In genomic region chr9:18036364-18036896, GRCh38 we compare ENCODE assay signal across 17 cellular contexts.
DNase-seq lines count a peak whose midpoint lies in the region; ATAC-seq, FAIRE-seq and TF ChIP-seq lines count a peak whose summit lies in the region.
"Had no signal": no experiment of that assay in that cellular context is flagged by ENCODE, and none has a peak within 500 bp of the region (broad histone marks: within the 10 kb centered on the region; RNA-seq: fewer than 3 reads in every experiment).

No MANE protein-coding gene starts in this region.

- no peak overlapping the region for H2BK20ac ChIP-seq in H1 (ENCODE audit: low read length)

- DNase-seq in D721Med (ENCODE audit: insufficient read length, low spot score) (no peak), NCI-H82 treated with DMSO at 0.1 percent for 48 hours (lab: John Stamatoyannopoulos, UW; ENCODE audit: unreplicated experiment) (peak; percentile 65), H1 (ENCODE audit: low read depth in 1 of 2, low spot score in 2 of 2) (no peak), mesendoderm (peak; percentile 74), NOMO-1 treated with DMSO at 0.1 percent for 48 hours (lab: John Stamatoyannopoulos, UW; ENCODE audit: unreplicated experiment) (no peak)
- DNase-seq: AML-193; Caco-2; CD8-positive, alpha-beta memory T cell; DMS53; GF-D8; HFFc6 had no signal

- H3K18ac ChIP-seq in H1 (ENCODE audit: extremely low read depth, low read length) (no peak overlapping the region), mesendoderm (ENCODE audit: low read length) (no peak overlapping the region)

- H3K9ac ChIP-seq in H1 (replicated peaks in 1 of 4; ENCODE audit: extremely low read depth in 1 of 4, low read depth in 3 of 4, low read length in 3 of 4) (no peak overlapping the region), mesendoderm (ENCODE audit: low read length) (no peak overlapping the region)
- H3K9ac ChIP-seq: BLaER1 had no signal

- H2AFZ ChIP-seq in H1 (ENCODE audit: low read length): 0 out of 2 replicates have a peak overlapping the region, but pooled peaks have one; percentile 6

- 0 out of 8 replicates have a peak overlapping the region, but pooled peaks of 1 of the 4 experiments have one; percentile 11 for H3K4me3 ChIP-seq in H1 (ENCODE audit: extremely low read depth in 1 of 4, insufficient read depth in 2 of 4, low read depth in 3 of 4, low read length in 4 of 4)
- H3K4me3 ChIP-seq in mesendoderm (ENCODE audit: low read length): no peak overlapping the region
- H3K4me3 ChIP-seq: BLaER1, HAP-1 had no signal

- H4K8ac ChIP-seq in H1 (ENCODE audit: extremely low read depth, insufficient read depth, low read length) (no peak overlapping the region), mesendoderm (ENCODE audit: low read depth, low read length) (no peak overlapping the region)

- no peak overlapping the region for H4K91ac ChIP-seq in H1 (replicated peaks; ENCODE audit: insufficient read length, low read length)

- H3K14ac ChIP-seq in H1 (ENCODE audit: insufficient read length): no peak overlapping the region

- no peaks in the 10 kb centered on the region for H4K20me1 ChIP-seq in H1 (replicated peaks in 1 of 2; ENCODE audit: control insufficient read depth in 1 of 2, insufficient read depth in 2 of 2, low read length in 2 of 2)
- H4K20me1 ChIP-seq: BLaER1 had no signal

- H3K79me1 ChIP-seq in H1 (ENCODE audit: low read depth, low read length) (no peaks in the 10 kb centered on the region), mesendoderm (ENCODE audit: low read length) (no peaks in the 10 kb centered on the region)

- 72% methylated on average over 2 of the region's 2 CpGs; no CpG with 5 or more reads in 1 of the 2 experiments for WGBS in H1 (ENCODE audit: extremely low coverage in 1 of 2, insufficient coverage in 1 of 2, insufficient read length in 1 of 2, insufficient replicate concordance in 2 of 2, low coverage in 1 of 2, low lambda C conversion rate in 2 of 2, missing lambda C conversion rate in 1 of 2), 2 experiments
- whole genome bisulfite sequencing in mesendoderm (ENCODE audit: extremely low coverage, insufficient coverage, low lambda C conversion rate): no CpG with 5 or more reads among the region's 2 CpGs

- H3K4me2 ChIP-seq in H1 (ENCODE audit: insufficient read depth in 1 of 2, low read depth in 2 of 2, low read length in 2 of 2) (peak overlapping the region in 1 of 2 experiments; percentile 49; a peak in 1 of 4 replicates), mesendoderm (ENCODE audit: low read length) (no peak overlapping the region)
- H3K4me2 ChIP-seq: BLaER1 had no signal

- CTCF ChIA-PET in H1 (lab: Charles Lee; ENCODE audit: partially characterized antibody): interaction anchor here (2.5 kb wide), 1 partner anchor 19 kb away, joined by 7 read pairs; no protein-coding TSS in a partner anchor

- TF ChIP-seq CTCF in D721Med (IDR thresholded peaks at IDR 0.05; ENCODE audit: insufficient read depth, missing control alignments): no peak
- TF ChIP-seq CTCF in H1 (IDR thresholded peaks at IDR 0.05; ENCODE audit: control extremely low read depth in 1 of 3, insufficient read depth in 1 of 3, low read depth in 1 of 3, low read length in 3 of 3): no peak

- no peak overlapping the region for H3K23ac ChIP-seq in H1 (ENCODE audit: insufficient read length)
- no peak overlapping the region for H3K23ac ChIP-seq in mesendoderm (ENCODE audit: low read length)

- H2BK120ac ChIP-seq in H1 (replicated peaks; ENCODE audit: low read depth, low read length) (no peak overlapping the region), mesendoderm (ENCODE audit: low read depth, low read length) (no peak overlapping the region)

- H3K56ac ChIP-seq in H1 (replicated peaks; ENCODE audit: insufficient read length, low read depth, low read length): no peak overlapping the region
- no peak overlapping the region for H3K56ac ChIP-seq in mesendoderm (ENCODE audit: low read length)

- TF ChIP-seq RAD21 in H1 (IDR thresholded peaks at IDR 0.05 in 1 of 2, conservative IDR thresholded peaks at IDR 0.05 in 1 of 2; ENCODE audit: low read depth in 2 of 2, low read length in 2 of 2): no peak

- H2BK12ac ChIP-seq in H1 (ENCODE audit: low read depth, low read length): no peak overlapping the region

- ATAC-seq in HG03521 (IDR thresholded peaks at IDR 0.05; ENCODE audit: unreplicated experiment) (no peak), SK-N-SH treated with all-trans-retinoic acid at 6 μM for 48 hours (no peak), GM19397 (IDR thresholded peaks at IDR 0.05; ENCODE audit: unreplicated experiment) (no peak)

- H2BK15ac ChIP-seq in H1 (ENCODE audit: low read length): no peak overlapping the region
- H2BK15ac ChIP-seq in mesendoderm (replicated peaks; ENCODE audit: low read depth): no peak overlapping the region

- FAIRE-seq in D721Med (lab: Jason Lieb, UNC) (peak; percentile 93), H1 (lab: Jason Lieb, UNC) (no peak)

- POLR2A ChIA-PET in H1 (lab: Charles Lee; ENCODE audit: partially characterized antibody): no interaction called here

- H4K5ac ChIP-seq in H1 (ENCODE audit: insufficient read length, low read depth, low read length): no peak overlapping the region
- H4K5ac ChIP-seq in mesendoderm (ENCODE audit: low read length): no peak overlapping the region

- no peaks in the 10 kb centered on the region for H3K27me3 ChIP-seq in H1 (replicated peaks in 1 of 4; ENCODE audit: control insufficient read depth in 3 of 4, extremely low read depth in 1 of 4, insufficient read depth in 3 of 4, low read length in 3 of 4)
- H3K27me3 ChIP-seq in mesendoderm (ENCODE audit: insufficient read depth, low read length, poor library complexity): no peaks in the 10 kb centered on the region
- H3K27me3 ChIP-seq: BLaER1 had no signal

- TF ChIP-seq POLR2A in H1 (IDR thresholded peaks at IDR 0.05; ENCODE audit: control extremely low read depth in 1 of 2, low read depth in 2 of 2, low read length in 2 of 2): no peak

- H3K79me2 ChIP-seq in H1 (ENCODE audit: control insufficient read depth in 1 of 2, insufficient read depth in 2 of 2, low read length in 2 of 2): no peaks in the 10 kb centered on the region
- H3K79me2 ChIP-seq in mesendoderm (ENCODE audit: control insufficient read depth, insufficient read depth, low read length): no peaks in the 10 kb centered on the region

- no peak overlapping the region for H2BK5ac ChIP-seq in H1 (ENCODE audit: low read depth, low read length)
- H2BK5ac ChIP-seq in mesendoderm (ENCODE audit: low read length): no peak overlapping the region

- TF ChIP-seq EP300 in H1 (IDR thresholded peaks at IDR 0.05; ENCODE audit: borderline replicate concordance in 1 of 2, low read depth in 2 of 2, low read length in 2 of 2): no peak

- H3K27ac ChIP-seq in H1 (ENCODE audit: low read depth, low read length) (no peak overlapping the region), mesendoderm (ENCODE audit: low read depth, low read length) (no peak overlapping the region)
- H3K27ac ChIP-seq: 22Rv1, BLaER1 had no signal

- H2AK5ac ChIP-seq in H1 (ENCODE audit: low read depth, low read length) (no peak overlapping the region), mesendoderm (ENCODE audit: low read length) (no peak overlapping the region)

- no peaks in the 10 kb centered on the region for H3K36me3 ChIP-seq in H1 (ENCODE audit: control insufficient read depth in 2 of 4, insufficient read depth in 4 of 4, low read length in 3 of 4)
- H3K36me3 ChIP-seq in mesendoderm (ENCODE audit: control insufficient read depth, insufficient read depth, low read length): no peaks in the 10 kb centered on the region
- H3K36me3 ChIP-seq: BLaER1, HAP-1 had no signal

- H3K4ac ChIP-seq in H1 (replicated peaks; ENCODE audit: insufficient read length, low read depth, low read length) (no peak overlapping the region), mesendoderm (ENCODE audit: low read depth, low read length) (no peak overlapping the region)

- no peaks in the 10 kb centered on the region for H3K9me3 ChIP-seq in H1 (ENCODE audit: insufficient read depth in 2 of 2, low read depth in 1 of 2, low read length in 1 of 2)
- H3K9me3 ChIP-seq: BLaER1, Caco-2, HAP-1 had no signal

- no peaks in the 10 kb centered on the region for H3K23me2 ChIP-seq in H1 (ENCODE audit: low read depth, low read length)

- H3K4me1 ChIP-seq in H1 (replicated peaks in 1 of 4; ENCODE audit: control insufficient read depth in 3 of 4, insufficient read depth in 4 of 4, low read length in 3 of 4) (peaks cover 0 to 8% (median 3%) of the 10 kb centered on the region in 4 experiments; a peak in 3 of 7 replicates), mesendoderm (ENCODE audit: control insufficient read depth, low read depth, low read length) (peaks cover 3% of the 10 kb centered on the region)
- H3K4me1 ChIP-seq: BLaER1, Caco-2 had no signal

TF ChIP-seq in H1, 55 proteins besides CTCF, POLR2A, EP300 and RAD21:
- TF ChIP-seq KDM1A (IDR thresholded peaks at IDR 0.05; ENCODE audit: borderline replicate concordance, low read length) (no peak), SP2 (IDR thresholded peaks at IDR 0.05; ENCODE audit: low read length) (no peak), RBBP5 (IDR thresholded peaks at IDR 0.05; ENCODE audit: borderline replicate concordance, low read depth, low read length) (no peak), KDM5A (IDR thresholded peaks at IDR 0.05; ENCODE audit: low read length) (no peak), ASH2L (IDR thresholded peaks at IDR 0.05; ENCODE audit: low read length) (no peak)
TF ChIP-seq in H1: peak in this region for 0.

TF ChIP-seq in SK-N-SH treated with all-trans-retinoic acid at 6 μM for 48 hours, 23 proteins besides CTCF, POLR2A, EP300 and RAD21 (continues in another document):
- TF ChIP-seq ARNTL (CRISPR knock-in tag; IDR thresholded peaks at IDR 0.05; ENCODE audit: borderline replicate concordance, low read depth) (no peak), ZFP30 (CRISPR knock-in tag; IDR thresholded peaks at IDR 0.05) (no peak), OSR1 (CRISPR knock-in tag; IDR thresholded peaks at IDR 0.05) (no peak), CSDC2 (CRISPR knock-in tag; IDR thresholded peaks at IDR 0.05) (no peak), POU6F1 (CRISPR knock-in tag; IDR thresholded peaks at IDR 0.05; ENCODE audit: borderline replicate concordance, low read depth) (no peak), PPARA (CRISPR knock-in tag; IDR thresholded peaks at IDR 0.05; ENCODE audit: borderline replicate concordance) (no peak)

Comparison
In these comparisons a context has a peak if more than half of its experiments do, and no peak if none do; other contexts are left out.
1. DNase-seq: peak in NCI-H82 treated with DMSO at 0.1 percent for 48 hours (single experiment) and mesendoderm (single experiment); none in D721Med (single experiment), H1 (0 of 2) and NOMO-1 treated with DMSO at 0.1 percent for 48 hours (single experiment).